Comparison of ENCODE assay signal across 1 cellular context in the genomic region with DNA sequence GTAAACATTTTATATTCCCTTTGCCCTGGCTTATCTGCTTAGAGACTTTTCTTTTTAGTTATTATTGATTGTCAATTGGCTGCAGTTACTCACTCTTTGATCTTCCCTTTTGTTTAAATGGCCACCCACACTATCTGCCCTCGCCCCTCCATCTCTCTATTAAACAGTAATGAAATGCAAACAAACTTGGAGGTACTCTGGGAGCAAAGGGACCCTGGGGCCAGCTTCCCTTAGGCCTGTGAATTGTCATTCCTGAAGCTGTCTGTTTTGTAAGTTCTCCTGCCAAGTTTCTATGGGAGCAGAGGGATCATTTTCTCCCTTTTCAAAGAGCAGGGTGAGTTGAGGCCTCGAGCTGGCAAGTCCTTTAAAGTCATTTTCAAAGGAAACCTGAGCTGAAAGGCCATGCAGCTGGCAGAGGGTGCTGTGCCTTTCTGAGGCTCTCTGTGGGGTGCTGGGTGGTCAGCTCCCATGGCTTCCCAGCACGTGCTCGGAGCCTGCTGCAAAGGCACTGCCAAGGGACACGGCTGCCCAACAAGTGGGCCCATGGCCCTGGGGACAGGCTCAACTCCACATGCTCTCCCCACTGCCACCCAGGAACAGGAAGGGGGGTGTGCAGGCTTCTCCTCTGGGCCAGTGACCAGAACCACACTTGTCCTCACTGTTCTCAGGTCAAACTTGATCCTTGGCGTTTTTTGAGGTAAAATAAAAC.
TF ChIP-seq lines count a peak whose summit lies in the region.

No MANE protein-coding gene starts in this region.

TF ChIP-seq in WTC11, 78 proteins besides CTCF, POLR2A, EP300 and RAD21 (continued from another document):
- TF ChIP-seq ZBTB21 (CRISPR knock-in tag; IDR thresholded peaks at IDR 0.05; ENCODE audit: borderline replicate concordance) = no peak
- TF ChIP-seq, protein P1, sequence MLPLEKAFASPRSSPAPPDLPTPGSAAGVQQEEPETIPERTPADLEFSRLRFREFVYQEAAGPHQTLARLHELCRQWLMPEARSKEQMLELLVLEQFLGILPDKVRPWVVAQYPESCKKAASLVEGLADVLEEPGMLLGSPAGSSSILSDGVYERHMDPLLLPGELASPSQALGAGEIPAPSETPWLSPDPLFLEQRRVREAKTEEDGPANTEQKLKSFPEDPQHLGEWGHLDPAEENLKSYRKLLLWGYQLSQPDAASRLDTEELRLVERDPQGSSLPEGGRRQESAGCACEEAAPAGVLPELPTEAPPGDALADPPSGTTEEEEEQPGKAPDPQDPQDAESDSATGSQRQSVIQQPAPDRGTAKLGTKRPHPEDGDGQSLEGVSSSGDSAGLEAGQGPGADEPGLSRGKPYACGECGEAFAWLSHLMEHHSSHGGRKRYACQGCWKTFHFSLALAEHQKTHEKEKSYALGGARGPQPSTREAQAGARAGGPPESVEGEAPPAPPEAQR (CRISPR knock-in tag; IDR thresholded peaks at IDR 0.05) = no peak
- no peak for TF ChIP-seq PRRX2 (CRISPR knock-in tag; IDR thresholded peaks at IDR 0.05)
- TF ChIP-seq, protein P2, sequence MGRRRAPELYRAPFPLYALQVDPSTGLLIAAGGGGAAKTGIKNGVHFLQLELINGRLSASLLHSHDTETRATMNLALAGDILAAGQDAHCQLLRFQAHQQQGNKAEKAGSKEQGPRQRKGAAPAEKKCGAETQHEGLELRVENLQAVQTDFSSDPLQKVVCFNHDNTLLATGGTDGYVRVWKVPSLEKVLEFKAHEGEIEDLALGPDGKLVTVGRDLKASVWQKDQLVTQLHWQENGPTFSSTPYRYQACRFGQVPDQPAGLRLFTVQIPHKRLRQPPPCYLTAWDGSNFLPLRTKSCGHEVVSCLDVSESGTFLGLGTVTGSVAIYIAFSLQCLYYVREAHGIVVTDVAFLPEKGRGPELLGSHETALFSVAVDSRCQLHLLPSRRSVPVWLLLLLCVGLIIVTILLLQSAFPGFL (CRISPR knock-in tag; IDR thresholded peaks at IDR 0.05; ENCODE audit: borderline replicate concordance) = no peak
- no peak for TF ChIP-seq ZNF416 (CRISPR knock-in tag; IDR thresholded peaks at IDR 0.05)
